Comparison of ENCODE assay signal across 8 cellular contexts in genomic region chr1:173861731-173862145, GRCh38. TPM values are rescaled to one million over a fixed set of nuclear protein-coding genes. Genes with fewer than 3 reads are reported as not detected.
A peak's percentile ranks its signal among the peaks of the same experiment; 100 is the strongest.
DNase-seq lines count a peak whose midpoint lies in the region; ATAC-seq and TF ChIP-seq lines count a peak whose summit lies in the region.
"Had no signal": no experiment of that assay in that cellular context is flagged by ENCODE, and none has a peak within 500 bp of the region (broad histone marks: within the 10 kb centered on the region; RNA-seq: fewer than 3 reads in every experiment).

No MANE protein-coding gene starts in this region.

- TF ChIP-seq EP300 in transverse colon (IDR thresholded peaks at IDR 0.05; ENCODE audit: low read depth), result no peak

- H3K27me3 Mint-ChIP-seq in activated CD4-positive, alpha-beta T cell treated with anti-CD3 and anti-CD28 coated beads, Interleukin-2, amount 10 ng/mL, durations not matched to agents 7 days and 5 days, result no peaks in the 10 kb centered on the region
- no peaks in the 10 kb centered on the region for H3K27me3 Mint-ChIP-seq in activated CD4-positive, alpha-beta T cell treated with anti-CD3 and anti-CD28 coated beads, Interleukin-2, amount 10 ng/mL, durations not matched to agents 24 days and 14 days
- H3K27me3 Mint-ChIP-seq in activated T-cell treated with anti-CD3 and anti-CD28 coated beads, Interleukin-2, amount 50 U/mL, for 4 hours (ENCODE audit: low read depth), result no peaks in the 10 kb centered on the region

- DNase-seq in activated CD4-positive, alpha-beta T cell treated with anti-CD3 and anti-CD28 coated beads, Interleukin-2, amount 10 ng/mL, durations not matched to agents 7 days and 5 days, result no peak
- DNase-seq in activated CD4-positive, alpha-beta T cell treated with anti-CD3 and anti-CD28 coated beads, Interleukin-2, amount 10 ng/mL, durations not matched to agents 24 days and 14 days, result no peak
- DNase-seq in activated T-cell treated with anti-CD3 and anti-CD28 coated beads, Interleukin-2, amount 50 U/mL, for 4 hours, result no peak
- DNase-seq in stimulated activated CD8-positive, alpha-beta memory T cell treated with anti-CD3 and anti-CD28 coated beads, Interleukin-4, amount 100 ng/mL, for 48 hours, result peak; percentile 69
- DNase-seq in transverse colon (no peak), hypothalamus (lab: John Stamatoyannopoulos, UW) (no peak)
- DNase-seq: OCI-M1 had no signal

- peaks cover 37% of the 10 kb centered on the region for H3K4me1 Mint-ChIP-seq in activated CD4-positive, alpha-beta T cell treated with anti-CD3 and anti-CD28 coated beads, Interleukin-2, amount 10 ng/mL, durations not matched to agents 7 days and 5 days
- peaks cover 32% of the 10 kb centered on the region for H3K4me1 Mint-ChIP-seq in activated CD4-positive, alpha-beta T cell treated with anti-CD3 and anti-CD28 coated beads, Interleukin-2, amount 10 ng/mL, durations not matched to agents 24 days and 14 days
- peaks cover 22% of the 10 kb centered on the region for H3K4me1 Mint-ChIP-seq in activated T-cell treated with anti-CD3 and anti-CD28 coated beads, Interleukin-2, amount 50 U/mL, for 4 hours (ENCODE audit: low read depth)

- no peak overlapping the region for H3K4me3 ChIP-seq in transverse colon
- H3K4me3 ChIP-seq: right atrium auricular region had no signal

- no peak for TF ChIP-seq POLR2A in transverse colon (IDR thresholded peaks at IDR 0.05)

- intact Hi-C loops in activated CD4-positive, alpha-beta T cell treated with anti-CD3 and anti-CD28 coated beads, Interleukin-2, amount 10 ng/mL, durations not matched to agents 24 days and 14 days (cut with micrococcal nuclease), result loop anchor here (1.0 kb wide), 1 partner anchor 20 kb away; no protein-coding TSS in a partner anchor
- intact Hi-C loops in transverse colon (cut with DNase I; ENCODE audit: low total_unique reads), result no loop called here

- CTCF ChIA-PET in activated CD4-positive, alpha-beta T cell treated with anti-CD3 and anti-CD28 coated beads, Interleukin-2, amount 10 ng/mL, durations not matched to agents 7 days and 5 days (lab: Charles Lee), result no interaction called here

- in situ Hi-C loops in transverse colon (cut with MboI; ENCODE audit: low pct_ligation_motif_present in 1 of 4, low pct_unique_long_range_greater_than_20kb in 1 of 4, low sequenced_read_pairs in 3 of 4), result no loop called here

- H3K36me3 ChIP-seq in transverse colon, result peaks cover 0 to 54% (median 22%) of the 10 kb centered on the region in 4 donors

- 91 to 93% methylated on average over 6 to 7 of the region's 7 CpGs for WGBS in transverse colon (ENCODE audit: low coverage in 1 of 2), 2 donors

- peak; percentile 28 to 40 for ATAC-seq in activated T-cell treated with anti-CD3 and anti-CD28 coated beads, Interleukin-2, amount 50 U/mL, for 4 hours

- no peaks in the 10 kb centered on the region for H3K9me3 ChIP-seq in transverse colon
- H3K9me3 ChIP-seq: right atrium auricular region had no signal

- TF ChIP-seq CTCF in transverse colon (IDR thresholded peaks at IDR 0.05), result no peak

- no peak overlapping the region for H3K27ac ChIP-seq in transverse colon
- H3K27ac ChIP-seq: right atrium auricular region had no signal

- H3K9me3 Mint-ChIP-seq in activated CD4-positive, alpha-beta T cell treated with anti-CD3 and anti-CD28 coated beads, Interleukin-2, amount 10 ng/mL, durations not matched to agents 7 days and 5 days, result no peaks in the 10 kb centered on the region
- no peaks in the 10 kb centered on the region for H3K9me3 Mint-ChIP-seq in activated CD4-positive, alpha-beta T cell treated with anti-CD3 and anti-CD28 coated beads, Interleukin-2, amount 10 ng/mL, durations not matched to agents 24 days and 14 days
- H3K9me3 Mint-ChIP-seq in activated T-cell treated with anti-CD3 and anti-CD28 coated beads, Interleukin-2, amount 50 U/mL, for 4 hours, result no peaks in the 10 kb centered on the region

- no peaks in the 10 kb centered on the region for H3K27me3 ChIP-seq in transverse colon
- H3K27me3 ChIP-seq: right atrium auricular region had no signal

- peaks cover 59% of the 10 kb centered on the region for H3K36me3 Mint-ChIP-seq in activated CD4-positive, alpha-beta T cell treated with anti-CD3 and anti-CD28 coated beads, Interleukin-2, amount 10 ng/mL, durations not matched to agents 7 days and 5 days (ENCODE audit: low read depth)
- H3K36me3 Mint-ChIP-seq in activated CD4-positive, alpha-beta T cell treated with anti-CD3 and anti-CD28 coated beads, Interleukin-2, amount 10 ng/mL, durations not matched to agents 24 days and 14 days (ENCODE audit: low read depth), result peaks cover 67% of the 10 kb centered on the region
- H3K36me3 Mint-ChIP-seq in activated T-cell treated with anti-CD3 and anti-CD28 coated beads, Interleukin-2, amount 50 U/mL, for 4 hours (ENCODE audit: insufficient read depth), result peaks cover 58% of the 10 kb centered on the region

- POLR2A ChIA-PET in activated CD4-positive, alpha-beta T cell treated with anti-CD3 and anti-CD28 coated beads, Interleukin-2, amount 10 ng/mL, durations not matched to agents 7 days and 5 days (lab: Charles Lee), result no interaction called here

- no peak overlapping the region for H3K4me3 Mint-ChIP-seq in activated CD4-positive, alpha-beta T cell treated with anti-CD3 and anti-CD28 coated beads, Interleukin-2, amount 10 ng/mL, durations not matched to agents 7 days and 5 days
- no peak overlapping the region for H3K4me3 Mint-ChIP-seq in activated CD4-positive, alpha-beta T cell treated with anti-CD3 and anti-CD28 coated beads, Interleukin-2, amount 10 ng/mL, durations not matched to agents 24 days and 14 days
- peak overlapping the region; percentile 31 for H3K4me3 Mint-ChIP-seq in activated T-cell treated with anti-CD3 and anti-CD28 coated beads, Interleukin-2, amount 50 U/mL, for 4 hours

- peak overlapping the region; percentile 9 for H3K27ac Mint-ChIP-seq in activated CD4-positive, alpha-beta T cell treated with anti-CD3 and anti-CD28 coated beads, Interleukin-2, amount 10 ng/mL, durations not matched to agents 7 days and 5 days
- no peak overlapping the region for H3K27ac Mint-ChIP-seq in activated CD4-positive, alpha-beta T cell treated with anti-CD3 and anti-CD28 coated beads, Interleukin-2, amount 10 ng/mL, durations not matched to agents 24 days and 14 days

- peaks cover 7 to 22% (median 16%) of the 10 kb centered on the region in 4 donors for H3K4me1 ChIP-seq in transverse colon

RNA-seq across cellular contexts. Expression of gene GAS5, which starts 6.1 kb away (rescaled TPM):
- total RNA-seq in activated CD4-positive, alpha-beta T cell treated with anti-CD3 and anti-CD28 coated beads, Interleukin-2, amount 10 ng/mL, durations not matched to agents 7 days and 5 days, result 100 to 1,000 TPM; 328 to 370 TPM
- total RNA-seq in activated CD4-positive, alpha-beta T cell treated with anti-CD3 and anti-CD28 coated beads, Interleukin-2, amount 10 ng/mL, durations not matched to agents 24 days and 14 days, result 695 and 703 TPM in 2 replicates
- total RNA-seq in activated T-cell treated with anti-CD3 and anti-CD28 coated beads, Interleukin-2, amount 50 U/mL, for 4 hours, result 100 to 1,000 TPM; 836 to 968 (median 925) TPM
- total RNA-seq in transverse colon, result 100 to 1,000 TPM in 3 of 4 donors, 10 to 100 TPM in 1; 82.7 to 435 (median 193) TPM

RNA-seq across cellular contexts. Expression of gene ZBTB37, which starts 6.4 kb away (rescaled TPM):
- 10 to 100 TPM; 10.2 to 10.9 TPM for total RNA-seq in activated CD4-positive, alpha-beta T cell treated with anti-CD3 and anti-CD28 coated beads, Interleukin-2, amount 10 ng/mL, durations not matched to agents 7 days and 5 days
- total RNA-seq in activated CD4-positive, alpha-beta T cell treated with anti-CD3 and anti-CD28 coated beads, Interleukin-2, amount 10 ng/mL, durations not matched to agents 24 days and 14 days, result 8.7 and 9.1 TPM in 2 replicates
- 1 to 10 TPM; 5.8 to 8.1 (median 7.7) TPM for total RNA-seq in activated T-cell treated with anti-CD3 and anti-CD28 coated beads, Interleukin-2, amount 50 U/mL, for 4 hours
- 1 to 10 TPM; 4.6 to 8.3 (median 6.9) TPM for total RNA-seq in transverse colon

RNA-seq across cellular contexts. Expression of gene CENPL, which starts 37.1 kb away (rescaled TPM):
- 10 to 100 TPM; 35.5 to 39.7 TPM for total RNA-seq in activated CD4-positive, alpha-beta T cell treated with anti-CD3 and anti-CD28 coated beads, Interleukin-2, amount 10 ng/mL, durations not matched to agents 7 days and 5 days
- 23.2 and 24.4 TPM in 2 replicates for total RNA-seq in activated CD4-positive, alpha-beta T cell treated with anti-CD3 and anti-CD28 coated beads, Interleukin-2, amount 10 ng/mL, durations not matched to agents 24 days and 14 days
- total RNA-seq in activated T-cell treated with anti-CD3 and anti-CD28 coated beads, Interleukin-2, amount 50 U/mL, for 4 hours, result 10 to 100 TPM; 13.9 to 15.9 (median 15.1) TPM
- 1 to 10 TPM in 3 of 4 donors, not detected in 1; 4.3 to 6.7 (median 4.9) TPM for total RNA-seq in transverse colon

RNA-seq across cellular contexts. Expression of gene DARS2, which starts 37.3 kb away (rescaled TPM):
- total RNA-seq in activated CD4-positive, alpha-beta T cell treated with anti-CD3 and anti-CD28 coated beads, Interleukin-2, amount 10 ng/mL, durations not matched to agents 7 days and 5 days, result 10 to 100 TPM; 28.1 to 30.8 TPM
- total RNA-seq in activated CD4-positive, alpha-beta T cell treated with anti-CD3 and anti-CD28 coated beads, Interleukin-2, amount 10 ng/mL, durations not matched to agents 24 days and 14 days, result 47.6 and 52.2 TPM in 2 replicates
- total RNA-seq in activated T-cell treated with anti-CD3 and anti-CD28 coated beads, Interleukin-2, amount 50 U/mL, for 4 hours, result 10 to 100 TPM; 30.7 to 38.6 (median 35.5) TPM
- 10 to 100 TPM; 12.0 to 19.7 (median 16.6) TPM for total RNA-seq in transverse colon

RNA-seq across cellular contexts. Expression of gene SERPINC1, which starts 55.4 kb away (rescaled TPM):
- total RNA-seq in activated CD4-positive, alpha-beta T cell treated with anti-CD3 and anti-CD28 coated beads, Interleukin-2, amount 10 ng/mL, durations not matched to agents 7 days and 5 days, result under 1 TPM; 0.17 TPM
- not detected in 2 replicates for total RNA-seq in activated CD4-positive, alpha-beta T cell treated with anti-CD3 and anti-CD28 coated beads, Interleukin-2, amount 10 ng/mL, durations not matched to agents 24 days and 14 days
- total RNA-seq in activated T-cell treated with anti-CD3 and anti-CD28 coated beads, Interleukin-2, amount 50 U/mL, for 4 hours, result under 1 TPM; 0.34 to 0.96 (median 0.52) TPM
- 1 to 10 TPM in 1 of 4 donors, not detected in 3; 1.1 TPM for total RNA-seq in transverse colon
